ENCODE assay signal across 1 cellular context in genomic region chr7:19122018-19122588, GRCh38.
TF ChIP-seq lines count a peak whose summit lies in the region.

No MANE protein-coding gene starts in this region.

TF ChIP-seq in HepG2, 621 proteins besides CTCF, POLR2A, EP300 and RAD21:
- no peak for TF ChIP-seq E2F1 (CRISPR knock-in tag; IDR thresholded peaks at IDR 0.05)
- no peak for TF ChIP-seq MTF2 (CRISPR knock-in tag; IDR thresholded peaks at IDR 0.05; ENCODE audit: borderline replicate concordance)
- TF ChIP-seq PAXIP1 (CRISPR knock-in tag; conservative IDR thresholded peaks at IDR 0.05) = no peak
- TF ChIP-seq ETS1 (CRISPR knock-in tag; IDR thresholded peaks at IDR 0.05) = no peak
- peak; percentile 7; the same call in 1 of the 2 replicates for TF ChIP-seq SMC3 (IDR thresholded peaks at IDR 0.05; ENCODE audit: low read length)
- TF ChIP-seq STAG1 (CRISPR knock-in tag; IDR thresholded peaks at IDR 0.05) = peak; percentile 17; the same call in 1 of the 2 replicates
- no peak for TF ChIP-seq SIN3A (IDR thresholded peaks at IDR 0.05; ENCODE audit: borderline replicate concordance, low read depth, low read length)
- TF ChIP-seq NCOR1 (IDR thresholded peaks at IDR 0.05; ENCODE audit: borderline replicate concordance, low read length) = no peak
- no peak for TF ChIP-seq ZNF576 (CRISPR knock-in tag; IDR thresholded peaks at IDR 0.05)
TF ChIP-seq in HepG2: peak in this region for 2.
